In the genomic region with DNA sequence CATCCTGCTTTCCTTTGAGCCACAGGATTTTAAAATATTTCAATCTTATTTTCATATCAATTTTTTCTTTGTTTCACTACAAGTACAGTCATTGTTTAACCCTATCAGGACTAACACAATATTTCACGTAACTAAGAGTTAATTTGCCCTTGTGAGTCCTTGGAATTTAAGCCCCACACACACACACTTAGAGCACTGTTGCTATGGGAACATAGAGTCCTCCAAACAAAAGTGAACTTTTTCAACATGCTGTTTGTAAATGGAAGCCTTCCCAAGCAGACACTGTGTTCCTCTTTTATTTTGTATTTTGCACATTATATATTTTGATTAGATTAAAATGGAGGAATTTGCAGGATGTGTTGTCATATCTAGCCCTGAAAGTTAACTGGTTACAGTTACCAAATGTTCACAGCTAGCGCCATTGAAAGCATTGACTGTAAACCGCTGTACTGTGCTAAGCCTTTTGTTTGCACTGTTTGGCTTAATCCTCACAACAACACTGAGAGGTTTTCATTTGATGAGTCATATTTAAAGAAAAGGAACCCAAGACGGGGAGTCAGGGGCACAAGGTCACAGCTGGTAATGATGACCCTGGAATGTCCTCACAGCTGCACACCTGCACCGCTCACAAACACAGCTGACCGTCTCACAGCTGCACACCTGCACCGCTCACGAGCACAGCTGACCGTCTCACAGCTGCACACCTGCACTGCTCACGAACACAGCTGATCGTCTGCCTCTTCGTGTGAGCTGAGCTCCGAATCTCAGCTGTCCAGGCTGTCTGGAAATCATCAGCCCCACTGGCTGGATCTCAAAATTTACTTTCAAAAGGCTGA, we compare ENCODE assay signal across 1 cellular context.
TF ChIP-seq lines count a peak whose summit lies in the region.

No MANE protein-coding gene starts in this region.

TF ChIP-seq in K562, 482 proteins besides CTCF, POLR2A, EP300 and RAD21 (continued from another document and continues in another):
- TF ChIP-seq, protein P1, sequence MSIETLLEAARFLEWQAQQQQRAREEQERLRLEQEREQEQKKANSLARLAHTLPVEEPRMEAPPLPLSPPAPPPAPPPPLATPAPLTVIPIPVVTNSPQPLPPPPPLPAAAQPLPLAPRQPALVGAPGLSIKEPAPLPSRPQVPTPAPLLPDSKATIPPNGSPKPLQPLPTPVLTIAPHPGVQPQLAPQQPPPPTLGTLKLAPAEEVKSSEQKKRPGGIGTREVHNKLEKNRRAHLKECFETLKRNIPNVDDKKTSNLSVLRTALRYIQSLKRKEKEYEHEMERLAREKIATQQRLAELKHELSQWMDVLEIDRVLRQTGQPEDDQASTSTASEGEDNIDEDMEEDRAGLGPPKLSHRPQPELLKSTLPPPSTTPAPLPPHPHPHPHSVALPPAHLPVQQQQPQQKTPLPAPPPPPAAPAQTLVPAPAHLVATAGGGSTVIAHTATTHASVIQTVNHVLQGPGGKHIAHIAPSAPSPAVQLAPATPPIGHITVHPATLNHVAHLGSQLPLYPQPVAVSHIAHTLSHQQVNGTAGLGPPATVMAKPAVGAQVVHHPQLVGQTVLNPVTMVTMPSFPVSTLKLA (conservative IDR thresholded peaks at IDR 0.05): no peak
- TF ChIP-seq KLF10 (CRISPR knock-in tag; IDR thresholded peaks at IDR 0.05) (no peak), CTBP1 (IDR thresholded peaks at IDR 0.05; ENCODE audit: borderline replicate concordance) (no peak), MYC (IDR thresholded peaks at IDR 0.05; ENCODE audit: low read depth, low read length) (no peak), MYC (CRISPR knock-in tag; IDR thresholded peaks at IDR 0.05; ENCODE audit: borderline replicate concordance, low read depth) (no peak), DACH1 (IDR thresholded peaks at IDR 0.05; ENCODE audit: partially characterized antibody) (peak; percentile 48), TRIM24 (IDR thresholded peaks at IDR 0.05) (peak in 1 of 2 experiments; percentile 36; a peak in 1 of 4 replicates), ASH1L (IDR thresholded peaks at IDR 0.05; ENCODE audit: borderline replicate concordance, low read depth, partially characterized antibody) (no peak), ARHGAP35 (IDR thresholded peaks at IDR 0.05; ENCODE audit: partially characterized antibody) (no peak), NR3C1 (CRISPR knock-in tag; IDR thresholded peaks at IDR 0.05) (no peak), ESRRA (IDR thresholded peaks at IDR 0.05; ENCODE audit: borderline replicate concordance, low read depth) (peak; percentile 56; the same call in 1 of the 2 replicates), FOXJ2 (tag; IDR thresholded peaks at IDR 0.05) (no peak), KDM4B (IDR thresholded peaks at IDR 0.05; ENCODE audit: borderline replicate concordance in 2 of 2, low read depth in 1 of 2) (no peak), MTA3 (IDR thresholded peaks at IDR 0.05; ENCODE audit: borderline replicate concordance) (no peak), BHLHE40 (IDR thresholded peaks at IDR 0.05; ENCODE audit: low read length) (peak; percentile 28; the same call in 1 of the 2 replicates), POLR2G (IDR thresholded peaks at IDR 0.05; ENCODE audit: low read depth, low read length) (peak; percentile 58), ZFP30 (CRISPR knock-in tag; IDR thresholded peaks at IDR 0.05; ENCODE audit: borderline replicate concordance) (no peak), ATF1 (CRISPR knock-in tag; IDR thresholded peaks at IDR 0.05) (no peak), ATF1 (tag; IDR thresholded peaks at IDR 0.05) (no peak), CBFA2T2 (conservative IDR thresholded peaks at IDR 0.05) (peak; percentile 79), KAT2B (IDR thresholded peaks at IDR 0.05; ENCODE audit: low read depth, low read length) (no peak), U2AF2 (optimal IDR thresholded peaks at IDR 0.05; ENCODE audit: low read depth, low read length) (no peak), CBFA2T3 (IDR thresholded peaks at IDR 0.05) (peak; percentile 71), ZBTB7A (IDR thresholded peaks at IDR 0.05; ENCODE audit: borderline replicate concordance, control insufficient read depth, low read depth, low read length) (no peak), DNMT1 (IDR thresholded peaks at IDR 0.05) (no peak), CHD2 (IDR thresholded peaks at IDR 0.05; ENCODE audit: low read depth, low read length) (no peak), KDM1A (IDR thresholded peaks at IDR 0.05) (no peak), WHSC1 (IDR thresholded peaks at IDR 0.05; ENCODE audit: low read length) (no peak), SIN3B (IDR thresholded peaks at IDR 0.05; ENCODE audit: low read depth) (no peak), SMAD2 (IDR thresholded peaks at IDR 0.05; ENCODE audit: low read depth, low read length) (no peak), ZSCAN29 (IDR thresholded peaks at IDR 0.05) (no peak), TEAD4 (IDR thresholded peaks at IDR 0.05; ENCODE audit: low read length) (0 out of 2 replicates have a peak, but pooled peaks have one; percentile 15), TEAD4 (CRISPR knock-in tag; IDR thresholded peaks at IDR 0.05; ENCODE audit: borderline replicate concordance) (no peak), ZKSCAN3 (CRISPR knock-in tag; IDR thresholded peaks at IDR 0.05) (no peak), SIN3A (IDR thresholded peaks at IDR 0.05; ENCODE audit: borderline replicate concordance in 2 of 2, control insufficient read depth in 1 of 2, low read depth in 2 of 2, low read length in 2 of 2) (no peak; a peak in 1 of 4 replicates), ATF7 (IDR thresholded peaks at IDR 0.05) (no peak), RAD51 (IDR thresholded peaks at IDR 0.05; ENCODE audit: borderline replicate concordance, low read depth) (no peak), MTA2 (IDR thresholded peaks at IDR 0.05; ENCODE audit: low read depth) (no peak), ZC3H11A (IDR thresholded peaks at IDR 0.05; ENCODE audit: low read depth, low read length) (no peak), GABPB1 (CRISPR knock-in tag; IDR thresholded peaks at IDR 0.05) (no peak), RFX1 (IDR thresholded peaks at IDR 0.05) (peak; percentile 85), RBM39 (optimal IDR thresholded peaks at IDR 0.05; ENCODE audit: low read depth, low read length) (no peak), JUND (IDR thresholded peaks at IDR 0.05; ENCODE audit: borderline replicate concordance, low read depth, low read length) (peak; percentile 53), JUND (tag; IDR thresholded peaks at IDR 0.05; ENCODE audit: borderline replicate concordance, low read depth, low read length) (peak; percentile 62; the same call in 1 of the 3 replicates), YY1 (IDR thresholded peaks at IDR 0.05; ENCODE audit: borderline replicate concordance in 1 of 3, control insufficient read depth in 1 of 3, extremely low read depth in 1 of 3, insufficient read depth in 3 of 3, insufficient read length in 1 of 3, insufficient replicate concordance in 2 of 3, low read depth in 1 of 3, low read length in 2 of 3) (no peak), ZNF408 (CRISPR knock-in tag; IDR thresholded peaks at IDR 0.05; ENCODE audit: low read depth) (no peak), ZNF146 (CRISPR knock-in tag; IDR thresholded peaks at IDR 0.05; ENCODE audit: unreplicated experiment) (no peak)
- TF ChIP-seq, protein P2, sequence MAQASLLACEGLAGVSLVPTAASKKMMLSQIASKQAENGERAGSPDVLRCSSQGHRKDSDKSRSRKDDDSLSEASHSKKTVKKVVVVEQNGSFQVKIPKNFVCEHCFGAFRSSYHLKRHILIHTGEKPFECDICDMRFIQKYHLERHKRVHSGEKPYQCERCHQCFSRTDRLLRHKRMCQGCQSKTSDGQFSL (CRISPR knock-in tag; IDR thresholded peaks at IDR 0.05): no peak
- TF ChIP-seq, protein P2 (tag; IDR thresholded peaks at IDR 0.05): no peak
- TF ChIP-seq, protein P3, sequence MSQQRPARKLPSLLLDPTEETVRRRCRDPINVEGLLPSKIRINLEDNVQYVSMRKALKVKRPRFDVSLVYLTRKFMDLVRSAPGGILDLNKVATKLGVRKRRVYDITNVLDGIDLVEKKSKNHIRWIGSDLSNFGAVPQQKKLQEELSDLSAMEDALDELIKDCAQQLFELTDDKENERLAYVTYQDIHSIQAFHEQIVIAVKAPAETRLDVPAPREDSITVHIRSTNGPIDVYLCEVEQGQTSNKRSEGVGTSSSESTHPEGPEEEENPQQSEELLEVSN (IDR thresholded peaks at IDR 0.05; ENCODE audit: borderline replicate concordance in 1 of 2, extremely low read depth in 1 of 2, insufficient read depth in 1 of 2, insufficient read length in 1 of 2, low read depth in 1 of 2, low read length in 1 of 2, poor library complexity in 1 of 2, severe bottlenecking in 1 of 2): no peak
- TF ChIP-seq, protein P4, sequence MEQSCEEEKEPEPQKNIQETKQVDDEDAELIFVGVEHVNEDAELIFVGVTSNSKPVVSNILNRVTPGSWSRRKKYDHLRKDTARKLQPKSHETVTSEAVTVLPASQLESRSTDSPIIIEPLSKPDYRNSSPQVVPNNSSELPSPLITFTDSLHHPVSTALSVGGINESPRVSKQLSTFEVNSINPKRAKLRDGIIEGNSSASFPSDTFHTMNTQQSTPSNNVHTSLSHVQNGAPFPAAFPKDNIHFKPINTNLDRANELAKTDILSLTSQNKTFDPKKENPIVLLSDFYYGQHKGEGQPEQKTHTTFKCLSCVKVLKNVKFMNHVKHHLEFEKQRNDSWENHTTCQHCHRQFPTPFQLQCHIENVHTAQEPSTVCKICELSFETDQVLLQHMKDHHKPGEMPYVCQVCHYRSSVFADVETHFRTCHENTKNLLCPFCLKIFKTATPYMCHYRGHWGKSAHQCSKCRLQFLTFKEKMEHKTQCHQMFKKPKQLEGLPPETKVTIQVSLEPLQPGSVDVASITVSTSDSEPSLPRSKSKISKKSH (CRISPR knock-in tag; IDR thresholded peaks at IDR 0.05): no peak
- TF ChIP-seq, protein P5, sequence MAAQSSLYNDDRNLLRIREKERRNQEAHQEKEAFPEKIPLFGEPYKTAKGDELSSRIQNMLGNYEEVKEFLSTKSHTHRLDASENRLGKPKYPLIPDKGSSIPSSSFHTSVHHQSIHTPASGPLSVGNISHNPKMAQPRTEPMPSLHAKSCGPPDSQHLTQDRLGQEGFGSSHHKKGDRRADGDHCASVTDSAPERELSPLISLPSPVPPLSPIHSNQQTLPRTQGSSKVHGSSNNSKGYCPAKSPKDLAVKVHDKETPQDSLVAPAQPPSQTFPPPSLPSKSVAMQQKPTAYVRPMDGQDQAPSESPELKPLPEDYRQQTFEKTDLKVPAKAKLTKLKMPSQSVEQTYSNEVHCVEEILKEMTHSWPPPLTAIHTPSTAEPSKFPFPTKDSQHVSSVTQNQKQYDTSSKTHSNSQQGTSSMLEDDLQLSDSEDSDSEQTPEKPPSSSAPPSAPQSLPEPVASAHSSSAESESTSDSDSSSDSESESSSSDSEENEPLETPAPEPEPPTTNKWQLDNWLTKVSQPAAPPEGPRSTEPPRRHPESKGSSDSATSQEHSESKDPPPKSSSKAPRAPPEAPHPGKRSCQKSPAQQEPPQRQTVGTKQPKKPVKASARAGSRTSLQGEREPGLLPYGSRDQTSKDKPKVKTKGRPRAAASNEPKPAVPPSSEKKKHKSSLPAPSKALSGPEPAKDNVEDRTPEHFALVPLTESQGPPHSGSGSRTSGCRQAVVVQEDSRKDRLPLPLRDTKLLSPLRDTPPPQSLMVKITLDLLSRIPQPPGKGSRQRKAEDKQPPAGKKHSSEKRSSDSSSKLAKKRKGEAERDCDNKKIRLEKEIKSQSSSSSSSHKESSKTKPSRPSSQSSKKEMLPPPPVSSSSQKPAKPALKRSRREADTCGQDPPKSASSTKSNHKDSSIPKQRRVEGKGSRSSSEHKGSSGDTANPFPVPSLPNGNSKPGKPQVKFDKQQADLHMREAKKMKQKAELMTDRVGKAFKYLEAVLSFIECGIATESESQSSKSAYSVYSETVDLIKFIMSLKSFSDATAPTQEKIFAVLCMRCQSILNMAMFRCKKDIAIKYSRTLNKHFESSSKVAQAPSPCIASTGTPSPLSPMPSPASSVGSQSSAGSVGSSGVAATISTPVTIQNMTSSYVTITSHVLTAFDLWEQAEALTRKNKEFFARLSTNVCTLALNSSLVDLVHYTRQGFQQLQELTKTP (IDR thresholded peaks at IDR 0.05; ENCODE audit: low read depth in 1 of 2, partially characterized antibody in 2 of 2): no peak
- TF ChIP-seq, protein P6, sequence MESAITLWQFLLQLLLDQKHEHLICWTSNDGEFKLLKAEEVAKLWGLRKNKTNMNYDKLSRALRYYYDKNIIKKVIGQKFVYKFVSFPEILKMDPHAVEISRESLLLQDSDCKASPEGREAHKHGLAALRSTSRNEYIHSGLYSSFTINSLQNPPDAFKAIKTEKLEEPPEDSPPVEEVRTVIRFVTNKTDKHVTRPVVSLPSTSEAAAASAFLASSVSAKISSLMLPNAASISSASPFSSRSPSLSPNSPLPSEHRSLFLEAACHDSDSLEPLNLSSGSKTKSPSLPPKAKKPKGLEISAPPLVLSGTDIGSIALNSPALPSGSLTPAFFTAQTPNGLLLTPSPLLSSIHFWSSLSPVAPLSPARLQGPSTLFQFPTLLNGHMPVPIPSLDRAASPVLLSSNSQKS (CRISPR knock-in tag; IDR thresholded peaks at IDR 0.05): no peak
- TF ChIP-seq, protein P7, sequence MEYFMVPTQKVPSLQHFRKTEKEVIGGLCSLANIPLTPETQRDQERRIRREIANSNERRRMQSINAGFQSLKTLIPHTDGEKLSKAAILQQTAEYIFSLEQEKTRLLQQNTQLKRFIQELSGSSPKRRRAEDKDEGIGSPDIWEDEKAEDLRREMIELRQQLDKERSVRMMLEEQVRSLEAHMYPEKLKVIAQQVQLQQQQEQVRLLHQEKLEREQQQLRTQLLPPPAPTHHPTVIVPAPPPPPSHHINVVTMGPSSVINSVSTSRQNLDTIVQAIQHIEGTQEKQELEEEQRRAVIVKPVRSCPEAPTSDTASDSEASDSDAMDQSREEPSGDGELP (CRISPR knock-in tag; IDR thresholded peaks at IDR 0.05; ENCODE audit: borderline replicate concordance): peak; percentile 77; the same call in 1 of the 2 replicates
- TF ChIP-seq, protein P8, sequence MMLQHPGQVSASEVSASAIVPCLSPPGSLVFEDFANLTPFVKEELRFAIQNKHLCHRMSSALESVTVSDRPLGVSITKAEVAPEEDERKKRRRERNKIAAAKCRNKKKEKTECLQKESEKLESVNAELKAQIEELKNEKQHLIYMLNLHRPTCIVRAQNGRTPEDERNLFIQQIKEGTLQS (IDR thresholded peaks at IDR 0.05): peak; percentile 62
- TF ChIP-seq, protein P8 (CRISPR knock-in tag; conservative IDR thresholded peaks at IDR 0.05): no peak
- TF ChIP-seq, protein P9, sequence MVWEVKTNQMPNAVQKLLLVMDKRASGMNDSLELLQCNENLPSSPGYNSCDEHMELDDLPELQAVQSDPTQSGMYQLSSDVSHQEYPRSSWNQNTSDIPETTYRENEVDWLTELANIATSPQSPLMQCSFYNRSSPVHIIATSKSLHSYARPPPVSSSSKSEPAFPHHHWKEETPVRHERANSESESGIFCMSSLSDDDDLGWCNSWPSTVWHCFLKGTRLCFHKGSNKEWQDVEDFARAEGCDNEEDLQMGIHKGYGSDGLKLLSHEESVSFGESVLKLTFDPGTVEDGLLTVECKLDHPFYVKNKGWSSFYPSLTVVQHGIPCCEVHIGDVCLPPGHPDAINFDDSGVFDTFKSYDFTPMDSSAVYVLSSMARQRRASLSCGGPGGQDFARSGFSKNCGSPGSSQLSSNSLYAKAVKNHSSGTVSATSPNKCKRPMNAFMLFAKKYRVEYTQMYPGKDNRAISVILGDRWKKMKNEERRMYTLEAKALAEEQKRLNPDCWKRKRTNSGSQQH (CRISPR knock-in tag; IDR thresholded peaks at IDR 0.05): no peak
